ENCODE assay signal across 8 cellular contexts in genomic region chr19:49150944-49151243, GRCh38. TPM values are rescaled to one million over a fixed set of nuclear protein-coding genes. Genes with fewer than 3 reads are reported as not detected.
DNase-seq lines count a peak whose midpoint lies in the region; ATAC-seq and TF ChIP-seq lines count a peak whose summit lies in the region.
"Had no signal": no experiment of that assay in that cellular context is flagged by ENCODE, and none has a peak within 500 bp of the region (broad histone marks: within the 10 kb centered on the region; RNA-seq: fewer than 3 reads in every experiment).

No MANE protein-coding gene starts in this region.

- 8 to 9% methylated on average over 15 to 16 of the region's 16 CpGs for WGBS in heart right ventricle, 2 donors

- intact Hi-C loops in heart right ventricle (cut with DNase I) (loop anchor here in 3 of 10 donors (5.0 to 10.0 kb wide), 3 partner anchors 34 to 156 kb away; partner anchors contain the start of genes C19orf73 (in 1 of the 3), GYS1 (in 1 of the 3), PPFIA3 (in 1 of the 3) and RUVBL2 (in 1 of the 3)), left cardiac atrium (cut with DNase I) (no loop called here), uterus (cut with DNase I; ENCODE audit: low total_unique reads) (no loop called here)

- ATAC-seq in heart right ventricle = no peak
- ATAC-seq in left cardiac atrium = no peak
- ATAC-seq in GM18520 (IDR thresholded peaks at IDR 0.05; ENCODE audit: unreplicated experiment) = no peak

- H3K36me3 ChIP-seq in heart right ventricle (no peaks in the 10 kb centered on the region), iPS-20b (ENCODE audit: insufficient read depth, low read depth, low read length) (no peaks in the 10 kb centered on the region), uterus (no peaks in the 10 kb centered on the region)

- peaks cover 8 to 54% (median 38%) of the 10 kb centered on the region in 9 donors for H3K4me1 ChIP-seq in heart right ventricle
- H3K4me1 ChIP-seq in iPS-20b (ENCODE audit: insufficient read depth, low read length) = peaks cover 4% of the 10 kb centered on the region
- peaks cover 0 to 11% of the 10 kb centered on the region in 2 donors for H3K4me1 ChIP-seq in uterus

- no peak for TF ChIP-seq POLR2A in uterus (IDR thresholded peaks at IDR 0.05)

- H3K9me3 ChIP-seq in heart right ventricle = no peaks in the 10 kb centered on the region
- no peaks in the 10 kb centered on the region for H3K9me3 ChIP-seq in iPS-20b (ENCODE audit: insufficient read depth, low read depth, low read length)
- H3K9me3 ChIP-seq in uterus = no peaks in the 10 kb centered on the region

- no peak for DNase-seq in heart right ventricle
- no peak for DNase-seq in left cardiac atrium
- DNase-seq in uterus = no peak
- no peak for DNase-seq in NCI-H2227 (lab: John Stamatoyannopoulos, UW; ENCODE audit: unreplicated experiment)
- DNase-seq: effector CD4-positive, alpha-beta T cell had no signal

- peak overlapping the region; percentile 59 to 91 (median 69) for H3K4me3 ChIP-seq in heart right ventricle
- peak overlapping the region; percentile 95 for H3K4me3 ChIP-seq in iPS-20b (ENCODE audit: low read length)
- H3K4me3 ChIP-seq in uterus = peak overlapping the region; percentile 58 to 68

- H3K27me3 ChIP-seq in heart right ventricle (peaks cover 0 to 40% (median 0%) of the 10 kb centered on the region in 7 donors), iPS-20b (ENCODE audit: insufficient read depth, low read length) (peaks cover 29% of the 10 kb centered on the region), uterus (no peaks in the 10 kb centered on the region)

- TF ChIP-seq CTCF in heart right ventricle (IDR thresholded peaks at IDR 0.05) (no peak), uterus (IDR thresholded peaks at IDR 0.05) (no peak)

- peak overlapping the region; percentile 90; the same call in 1 of the 2 replicates for H3K9ac ChIP-seq in iPS-20b (ENCODE audit: low read depth, low read length)

- peak overlapping the region in 9 of 10 donors; percentile 79 to 97 (median 86) for H3K27ac ChIP-seq in heart right ventricle
- H3K27ac ChIP-seq in iPS-20b (ENCODE audit: low read length) = no peak overlapping the region
- peak overlapping the region; percentile 67 to 86 for H3K27ac ChIP-seq in uterus

RNA-seq across cellular contexts. Expression of gene HRC, which starts 4.3 kb away (rescaled TPM):
- total RNA-seq in heart right ventricle (1,000 to 10,000 TPM in 6 of 10 donors, 100 to 1,000 TPM in 4; 901 to 1,557 (median 1,052) TPM), left cardiac atrium (100 to 1,000 TPM; 480 to 499 TPM), uterus (10 to 100 TPM in 1 of 4 donors, 1 to 10 TPM in 2, under 1 TPM in 1; 0.51 to 13.5 (median 6.6) TPM)
- 100 to 1,000 TPM; 331 to 710 TPM for polyA plus RNA-seq in heart right ventricle
- total RNA-seq: M059J had no signal

RNA-seq across cellular contexts. Expression of gene TRPM4, which starts 6.7 kb away (rescaled TPM):
- 10 to 100 TPM; 21.7 to 38.5 (median 33.0) TPM for total RNA-seq in heart right ventricle
- polyA plus RNA-seq in heart right ventricle = 100 to 1,000 TPM in 1 of 2 donors, 10 to 100 TPM in 1; 20.4 to 100 TPM
- total RNA-seq in left cardiac atrium = 10 to 100 TPM; 24.4 to 30.6 TPM
- total RNA-seq in uterus = 10 to 100 TPM in 3 of 4 donors, 1 to 10 TPM in 1; 9.7 to 28.7 (median 15.4) TPM

RNA-seq across cellular contexts. Expression of gene PPFIA3, which starts 31.6 kb away (rescaled TPM):
- total RNA-seq in heart right ventricle = 1 to 10 TPM; 3.6 to 7.0 (median 5.8) TPM
- polyA plus RNA-seq in heart right ventricle = 10 to 100 TPM; 15.4 to 16.7 TPM
- total RNA-seq in left cardiac atrium = 10 to 100 TPM in 1 of 2 donors, 1 to 10 TPM in 1; 6.7 to 11.5 TPM
- total RNA-seq in uterus = 1 to 10 TPM in 2 of 4 donors, under 1 TPM in 1, not detected in 1; 0.51 to 8.3 (median 7.4) TPM

RNA-seq across cellular contexts. Expression of gene C19orf73, which starts 32.0 kb away (rescaled TPM):
- total RNA-seq in heart right ventricle = 1 to 10 TPM in 5 of 10 donors, under 1 TPM in 5; 0.64 to 2.3 (median 1.0) TPM
- polyA plus RNA-seq in heart right ventricle = 1 to 10 TPM; 1.9 to 5.4 TPM
- total RNA-seq in left cardiac atrium = 1 to 10 TPM in 1 of 2 donors, under 1 TPM in 1; 0.47 to 1.6 TPM
- not detected for total RNA-seq in uterus

RNA-seq across cellular contexts. Expression of gene LIN7B, which starts 36.7 kb away (rescaled TPM):
- total RNA-seq in heart right ventricle (10 to 100 TPM; 17.6 to 26.7 (median 23.0) TPM), left cardiac atrium (10 to 100 TPM; 11.4 to 14.9 TPM), uterus (10 to 100 TPM in 1 of 4 donors, 1 to 10 TPM in 2, not detected in 1; 5.1 to 15.2 (median 5.7) TPM)
- 10 to 100 TPM; 25.9 to 38.5 TPM for polyA plus RNA-seq in heart right ventricle

Comparison
In these comparisons a context has a peak if more than half of its experiments do, and no peak if none do; other contexts are left out.
1. RNA of gene HRC, which starts 4.3 kb away (total RNA-seq): 901 to 1,557 TPM in heart right ventricle and 480 to 499 TPM in left cardiac atrium; 0.51 to 13.5 TPM in uterus; every median in the first group is over 10 times any median in the second.
2. Peak in every context shown above with its lines, with median percentiles within 50 percentile points of each other: H3K4me3 ChIP-seq.